Comparison of ENCODE assay signal across 16 cellular contexts in the genomic region with DNA sequence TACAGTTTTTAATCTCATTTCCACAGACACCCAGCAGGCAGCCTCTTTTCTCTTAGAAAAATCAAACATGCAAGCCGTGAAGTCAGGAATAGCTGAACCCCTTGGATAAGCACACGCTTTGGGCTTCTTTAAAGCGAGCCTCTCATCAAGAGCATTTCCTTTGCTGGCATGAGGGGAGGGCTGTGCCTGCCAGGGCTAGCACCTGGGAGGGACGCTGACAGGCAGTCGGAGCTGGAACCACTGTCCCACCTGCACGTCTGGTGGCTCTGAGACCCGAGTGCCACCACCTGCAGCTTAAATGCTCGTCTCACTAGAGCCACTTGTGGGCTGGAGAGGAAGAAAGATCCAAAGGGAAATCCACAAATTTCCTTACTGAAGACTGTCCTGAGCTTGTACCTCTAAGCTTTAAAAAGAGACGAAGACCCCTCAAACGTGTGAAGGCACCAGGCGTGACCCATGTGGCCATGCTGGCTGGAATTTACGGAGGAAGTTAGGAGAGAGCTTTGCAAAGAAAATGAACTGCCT. TPM values are rescaled to one million over a fixed set of nuclear protein-coding genes. Genes with fewer than 3 reads are reported as not detected.
DNase-seq lines count a peak whose midpoint lies in the region; ATAC-seq, FAIRE-seq and TF ChIP-seq lines count a peak whose summit lies in the region.
"Had no signal": no experiment of that assay in that cellular context is flagged by ENCODE, and none has a peak within 500 bp of the region (broad histone marks: within the 10 kb centered on the region; RNA-seq: fewer than 3 reads in every experiment).

No MANE protein-coding gene starts in this region.

- H3K9me3 ChIP-seq in HepG2 (ENCODE audit: low read length) (no peaks in the 10 kb centered on the region), right lobe of liver (no peaks in the 10 kb centered on the region), OCI-LY3 (ENCODE audit: insufficient read depth, low read length) (no peaks in the 10 kb centered on the region), thymus (ENCODE audit: control insufficient read depth) (no peaks in the 10 kb centered on the region)

- intact Hi-C loops in HepG2 (cut with micrococcal nuclease; ENCODE audit: unreplicated experiment): no loop called here
- intact Hi-C loops in right lobe of liver (cut with DNase I): no loop called here

- TF ChIP-seq EP300 in HepG2 (IDR thresholded peaks at IDR 0.05; ENCODE audit: low read depth in 2 of 2, low read length in 2 of 2): no peak
- TF ChIP-seq EP300 in HepG2 (CRISPR knock-in tag; IDR thresholded peaks at IDR 0.05; ENCODE audit: borderline replicate concordance): no peak

- H2AFZ ChIP-seq in HepG2 (ENCODE audit: low read length) (no peak overlapping the region), OCI-LY3 (ENCODE audit: low read depth, low read length) (no peak overlapping the region)
- H2AFZ ChIP-seq: parathyroid adenoma had no signal

- H4K20me1 ChIP-seq in HepG2 (ENCODE audit: insufficient read depth, low read length) (no peaks in the 10 kb centered on the region), OCI-LY3 (ENCODE audit: insufficient read depth, low read length) (peaks cover 6% of the 10 kb centered on the region; the same call in 1 of the 2 replicates)

- POLR2A ChIA-PET in HepG2 (lab: Yijun Ruan, JAX): no interaction called here

- H3K4me1 ChIP-seq in HepG2 (ENCODE audit: insufficient read depth, low read length) (no peaks in the 10 kb centered on the region; the same call in 1 of the 2 replicates), right lobe of liver (no peaks in the 10 kb centered on the region), OCI-LY3 (ENCODE audit: low read length) (peaks cover 12% of the 10 kb centered on the region), thymus (ENCODE audit: control insufficient read depth, insufficient read depth, low read length) (peaks cover 14% of the 10 kb centered on the region)
- H3K4me1 ChIP-seq: parathyroid adenoma had no signal

- TF ChIP-seq POLR2A in HepG2 (IDR thresholded peaks at IDR 0.05; ENCODE audit: insufficient read depth in 1 of 2, low read depth in 2 of 2, low read length in 2 of 2) (no peak), right lobe of liver (IDR thresholded peaks at IDR 0.05) (no peak)

- ATAC-seq in HepG2: no peak
- no peak for ATAC-seq in right lobe of liver
- ATAC-seq in HG03135 (IDR thresholded peaks at IDR 0.05; ENCODE audit: unreplicated experiment): no peak

- TF ChIP-seq CTCF in HepG2 (CRISPR knock-in tag; IDR thresholded peaks at IDR 0.05) (no peak), right lobe of liver (IDR thresholded peaks at IDR 0.05) (no peak), OCI-LY3 (IDR thresholded peaks at IDR 0.05; ENCODE audit: low read depth, low read length) (no peak)

- H3K9ac ChIP-seq in HepG2 (ENCODE audit: insufficient read depth, low read depth, low read length) (no peak overlapping the region), OCI-LY3 (ENCODE audit: low read length) (no peak overlapping the region)
- H3K9ac ChIP-seq: parathyroid adenoma had no signal

- in situ Hi-C loops in HepG2 (cut with HindIII; ENCODE audit: extremely low pct_ligation_motif_present, low pct_unique_long_range_greater_than_20kb): no loop called here

- FAIRE-seq in HepG2 (lab: Jason Lieb, UNC): no peak

- BruUV-seq in HepG2 (replicated peaks; lab: Mats Ljungman, UMichigan): no TSS peak

- no peak overlapping the region for H3K27ac ChIP-seq in HepG2 (ENCODE audit: extremely low read length, insufficient read depth, low read length)
- no peak overlapping the region for H3K27ac ChIP-seq in right lobe of liver
- H3K27ac ChIP-seq in OCI-LY3 (ENCODE audit: low read length): no peak overlapping the region
- H3K27ac ChIP-seq in cingulate gyrus (ENCODE audit: low read depth, low read length): peak overlapping the region; percentile 100
- peak overlapping the region; percentile 2 for H3K27ac ChIP-seq in thymus (ENCODE audit: low read depth)
- H3K27ac ChIP-seq: parathyroid adenoma had no signal

- H3K4me3 ChIP-seq in HepG2 (replicated peaks in 1 of 3; ENCODE audit: insufficient read depth in 1 of 3, low read depth in 2 of 3, low read length in 3 of 3): no peak overlapping the region
- no peak overlapping the region for H3K4me3 ChIP-seq in right lobe of liver
- no peak overlapping the region for H3K4me3 ChIP-seq in OCI-LY3 (ENCODE audit: low read length)
- no peak overlapping the region for H3K4me3 ChIP-seq in thymus (ENCODE audit: low read length)

- TF ChIP-seq RAD21 in HepG2 (CRISPR knock-in tag; IDR thresholded peaks at IDR 0.05): no peak

- H3K4me2 ChIP-seq in HepG2 (ENCODE audit: low read depth, low read length) (no peak overlapping the region), OCI-LY3 (ENCODE audit: low read length) (peak overlapping the region; percentile 16; the same call in 1 of the 2 replicates)

- no peak for DNase-seq in HepG2 (ENCODE audit: low spot score)
- DNase-seq in right lobe of liver: no peak
- no peak for DNase-seq in COLO668 (lab: John Stamatoyannopoulos, UW; ENCODE audit: unreplicated experiment)
- DNase-seq in effector CD4-positive, alpha-beta T cell: no peak
- DNase-seq: activated gamma-delta T cell, AML-193, DMS53, immature natural killer cell, IMR-90, NCI-H1092, NCI-H446 treated with DMSO at 0.1 percent for 48 hours had no signal

- H3K27me3 ChIP-seq in HepG2 (ENCODE audit: control insufficient read depth in 1 of 2, insufficient read depth in 2 of 2, low read length in 2 of 2) (no peaks in the 10 kb centered on the region), right lobe of liver (no peaks in the 10 kb centered on the region), OCI-LY3 (ENCODE audit: low read depth, low read length) (no peaks in the 10 kb centered on the region), thymus (ENCODE audit: control insufficient read depth, insufficient read depth) (no peaks in the 10 kb centered on the region)

- no peaks in the 10 kb centered on the region for H3K79me2 ChIP-seq in HepG2 (ENCODE audit: insufficient read depth, low read length)
- H3K79me2 ChIP-seq in OCI-LY3 (ENCODE audit: low read length): no peaks in the 10 kb centered on the region
- H3K79me2 ChIP-seq: parathyroid adenoma had no signal

- H3K36me3 ChIP-seq in HepG2 (replicated peaks in 1 of 2; ENCODE audit: control insufficient read depth in 1 of 2, insufficient read depth in 2 of 2, low read length in 2 of 2): peaks cover 3% of the 10 kb centered on the region in 2 experiments
- H3K36me3 ChIP-seq in right lobe of liver: peaks cover 0 to 2% (median 0%) of the 10 kb centered on the region in 4 donors
- peaks cover 16% of the 10 kb centered on the region for H3K36me3 ChIP-seq in OCI-LY3 (replicated peaks; ENCODE audit: low read depth, low read length)
- H3K36me3 ChIP-seq in thymus (ENCODE audit: control insufficient read depth, insufficient read depth): peaks cover 47% of the 10 kb centered on the region

- 93% methylated on average over 12 of the region's 12 CpGs for WGBS in HepG2 (ENCODE audit: low lambda C conversion rate)
- 84% methylated on average over 6 of the region's 12 CpGs for WGBS in right lobe of liver (ENCODE audit: insufficient coverage, low coverage, low lambda C conversion rate, missing lambda C conversion rate)
- 56% methylated on average over 12 of the region's 12 CpGs for WGBS in thymus

- CTCF ChIA-PET in HepG2 (lab: Yijun Ruan, JAX; ENCODE audit: low intra/inter-chr PET ratio, low total read pairs): no interaction called here

TF ChIP-seq in HepG2, 621 proteins besides CTCF, POLR2A, EP300 and RAD21:
- TF ChIP-seq ATF1 (CRISPR knock-in tag; IDR thresholded peaks at IDR 0.05) (no peak), AGO2 (optimal IDR thresholded peaks at IDR 0.05; ENCODE audit: low read depth, low read length) (peak; percentile 44)

RNA-seq across cellular contexts. Expression of a gene that starts 9.4 kb away (rescaled TPM):
- total RNA-seq in HepG2 (2016; rRNA removed; fragmentation: Illumina TruSeq; extraction: Trizol) (0.62 TPM in 1 of 2 replicates, not detected in the other), right lobe of liver (under 1 TPM; 0.22 to 0.61 (median 0.37) TPM)
- not detected in 2 replicates for total RNA-seq in HepG2 (2016; cell fraction: cytosol; rRNA removed; fragmentation: Illumina TruSeq; extraction: Trizol; ENCODE audit: low read depth)
- 0.09 and 0.52 TPM in 2 replicates for total RNA-seq in HepG2 (2016; cell fraction: insoluble cytoplasmic fraction; rRNA removed; fragmentation: Illumina TruSeq; extraction: Trizol)
- total RNA-seq in HepG2 (2016; cell fraction: membrane; rRNA removed; fragmentation: Illumina TruSeq; extraction: Trizol): 0.25 and 0.55 TPM in 2 replicates
- total RNA-seq in HepG2 (2016; cell fraction: nucleus; rRNA removed; fragmentation: Illumina TruSeq; extraction: Trizol): not detected in 2 replicates
- polyA plus RNA-seq in HepG2 (2011; rRNA removed) (0.12 and 0.34 TPM in 2 replicates), thymus (4.1 TPM)
- polyA plus RNA-seq in HepG2 (2011; cell fraction: cytosol; rRNA removed): 0.14 and 0.36 TPM in 2 replicates
- 1.2 and 1.3 TPM in 2 replicates for polyA plus RNA-seq in HepG2 (2011; cell fraction: nucleus; rRNA removed)
- not detected in 2 replicates for polyA plus RNA-seq in HepG2 (2012)
- 0.17 and 0.31 TPM in 2 replicates for polyA plus RNA-seq in HepG2 (2016; cell fraction: cytosol; fragmentation: Illumina TruSeq; extraction: Trizol; ENCODE audit: low read depth)
- 0.41 and 0.70 TPM in 2 replicates for polyA plus RNA-seq in HepG2 (2016; cell fraction: insoluble cytoplasmic fraction; fragmentation: Illumina TruSeq; extraction: Trizol; ENCODE audit: low read depth)
- polyA plus RNA-seq in HepG2 (2016; cell fraction: membrane; fragmentation: Illumina TruSeq; extraction: Trizol; ENCODE audit: low read depth): 0.14 TPM in 1 of 2 replicates, not detected in the other
- polyA plus RNA-seq in HepG2 (2016; cell fraction: nucleus; fragmentation: Illumina TruSeq; extraction: Trizol; ENCODE audit: insufficient read depth, low read depth): 2.8 and 3.0 TPM in 2 replicates
- 0.35 TPM in 1 of 2 replicates, not detected in the other for polyA minus RNA-seq in HepG2 (2011; rRNA and poly(A)+ RNA removed; ENCODE audit: low replicate concordance)
- polyA minus RNA-seq in HepG2 (2011; cell fraction: cytosol; rRNA and poly(A)+ RNA removed): not detected in 2 replicates
- polyA minus RNA-seq in HepG2 (2011; cell fraction: nucleus; rRNA and poly(A)+ RNA removed): 2.7 TPM in 1 of 2 replicates, not detected in the other
- polyA plus RNA-seq: immature natural killer cell had no signal

Comparison
In these comparisons a context has a peak if more than half of its experiments do, and no peak if none do; other contexts are left out.
1. H3K27ac ChIP-seq: peak in cingulate gyrus (single experiment) and thymus (single experiment); none in HepG2 (single experiment), right lobe of liver (0 of 3) and OCI-LY3 (single experiment).